In the genomic region with DNA sequence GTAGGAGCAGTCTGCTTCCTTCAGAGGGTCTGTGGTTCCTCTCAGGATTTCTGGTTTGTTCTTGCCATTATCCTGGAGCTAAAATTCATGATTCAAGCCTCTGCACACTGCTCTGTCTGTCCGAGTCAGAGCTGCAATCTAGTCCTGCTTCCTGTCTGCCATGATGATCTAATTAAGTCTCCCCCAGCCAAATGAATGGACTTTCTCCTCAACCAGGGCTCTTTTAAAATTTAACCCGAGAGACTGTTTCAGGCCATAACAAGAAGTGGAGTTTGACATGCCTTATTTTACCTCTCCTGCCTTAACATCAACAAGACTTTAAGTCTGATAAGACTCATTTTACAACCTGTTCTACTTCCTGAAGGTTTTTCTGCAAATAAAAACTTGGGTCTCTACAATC, we compare ENCODE assay signal across 16 cellular contexts.
DNase-seq lines count a peak whose midpoint lies in the region; ATAC-seq, FAIRE-seq and TF ChIP-seq lines count a peak whose summit lies in the region.
"Had no signal": no experiment of that assay in that cellular context is flagged by ENCODE, and none has a peak within 500 bp of the region (broad histone marks: within the 10 kb centered on the region; RNA-seq: fewer than 3 reads in every experiment).

No MANE protein-coding gene starts in this region.

- H3K36me3 Mint-ChIP-seq in nephron progenitor cell (ENCODE audit: low read depth): peaks cover 15% of the 10 kb centered on the region
- H3K36me3 Mint-ChIP-seq: CD4-positive, CD25-positive, alpha-beta regulatory T cell had no signal

- no peak overlapping the region for H2BK120ac ChIP-seq in mesenchymal stem cell (ENCODE audit: low read depth, low read length)

- H3K9ac ChIP-seq in mesenchymal stem cell (ENCODE audit: low read length): no peak overlapping the region
- H3K9ac ChIP-seq: BLaER1 treated with 17β-estradiol and CSF1 and Interleukin-3, amounts not matched to agents 10 nM and 100 nM had no signal

- H2BK12ac ChIP-seq in mesenchymal stem cell (ENCODE audit: low read length in 2 of 2): no peak overlapping the region

- H4K91ac ChIP-seq in mesenchymal stem cell (ENCODE audit: low read length): no peak overlapping the region

- in situ Hi-C loops in HAP-1 (cut with MboI; ENCODE audit: low sequenced_read_pairs): no loop called here

- no peak overlapping the region for H3K4ac ChIP-seq in mesenchymal stem cell (ENCODE audit: low read depth in 1 of 2, low read length in 2 of 2)

- H3K36me3 ChIP-seq in mesenchymal stem cell (ENCODE audit: control insufficient read depth in 1 of 2, insufficient read depth in 2 of 2, low read depth in 1 of 2, low read length in 2 of 2) (no peaks in the 10 kb centered on the region), HAP-1 (replicated peaks) (no peaks in the 10 kb centered on the region)
- H3K36me3 ChIP-seq: BLaER1 treated with 17β-estradiol and CSF1 and Interleukin-3, amounts not matched to agents 10 nM and 100 nM had no signal

- no peak overlapping the region for H3K14ac ChIP-seq in mesenchymal stem cell (ENCODE audit: low read length in 2 of 2)

- no peak overlapping the region for H3K4me3 Mint-ChIP-seq in nephron progenitor cell
- H3K4me3 Mint-ChIP-seq: CD4-positive, CD25-positive, alpha-beta regulatory T cell; GM23338 had no signal

- H3K4me1 ChIP-seq in mesenchymal stem cell (ENCODE audit: control insufficient read depth, insufficient read depth, low read depth, low read length) (no peaks in the 10 kb centered on the region), HAP-1 (no peaks in the 10 kb centered on the region)
- H3K4me1 ChIP-seq: BLaER1 treated with 17β-estradiol and CSF1 and Interleukin-3, amounts not matched to agents 10 nM and 100 nM had no signal

- H2AK5ac ChIP-seq in mesenchymal stem cell (ENCODE audit: low read length, severe bottlenecking): no peak overlapping the region

- H3K27ac ChIP-seq in mesenchymal stem cell (ENCODE audit: low read length, poor library complexity, severe bottlenecking): no peak overlapping the region
- H3K27ac ChIP-seq: BLaER1 treated with 17β-estradiol and CSF1 and Interleukin-3, amounts not matched to agents 10 nM and 100 nM had no signal

- no peak for ATAC-seq in GM21737 (IDR thresholded peaks at IDR 0.05; ENCODE audit: unreplicated experiment)
- ATAC-seq: GM23338, HepG2 had no signal

- TF ChIP-seq CTCF in nephron progenitor cell (IDR thresholded peaks at IDR 0.05): no peak

- H4K8ac ChIP-seq in mesenchymal stem cell (ENCODE audit: low read length): no peak overlapping the region

- H3K4me3 ChIP-seq in mesenchymal stem cell (ENCODE audit: insufficient read depth in 1 of 2, low read depth in 1 of 2, low read length in 2 of 2) (no peak overlapping the region), HAP-1 (no peak overlapping the region)
- H3K4me3 ChIP-seq: BLaER1 treated with 17β-estradiol and CSF1 and Interleukin-3, amounts not matched to agents 10 nM and 100 nM; GM23338 had no signal

- H3K9me3 ChIP-seq in mesenchymal stem cell (ENCODE audit: control insufficient read depth, low read length) (peaks cover 36% of the 10 kb centered on the region), HAP-1 (no peaks in the 10 kb centered on the region; the same call in 1 of the 2 replicates)

- H3K4me1 Mint-ChIP-seq in nephron progenitor cell: peaks cover 18% of the 10 kb centered on the region
- H3K4me1 Mint-ChIP-seq: CD4-positive, CD25-positive, alpha-beta regulatory T cell; GM23338 had no signal

- WGBS in mesenchymal stem cell: 25% methylated on average over 2 of the region's 2 CpGs

- peak overlapping the region; percentile 9 for H3K4me2 ChIP-seq in mesenchymal stem cell (ENCODE audit: low read length, poor library complexity, severe bottlenecking)
- H3K4me2 ChIP-seq: BLaER1 treated with 17β-estradiol and CSF1 and Interleukin-3, amounts not matched to agents 10 nM and 100 nM; GM23338 had no signal

- peak overlapping the region; percentile 13 for H3K27ac Mint-ChIP-seq in nephron progenitor cell
- H3K27ac Mint-ChIP-seq: CD4-positive, CD25-positive, alpha-beta regulatory T cell; GM23338 had no signal

- FAIRE-seq in colon (lab: Jason Lieb, UNC): peak; percentile 10
- FAIRE-seq: HTR-8/SVneo had no signal

- H3K23ac ChIP-seq in mesenchymal stem cell (ENCODE audit: low read length in 2 of 2): no peak overlapping the region

- no peaks in the 10 kb centered on the region for H3K79me1 ChIP-seq in mesenchymal stem cell (replicated peaks; ENCODE audit: low read length, poor library complexity, severe bottlenecking)

- H3K9me3 Mint-ChIP-seq in nephron progenitor cell: peaks cover 38% of the 10 kb centered on the region

- H2BK15ac ChIP-seq in mesenchymal stem cell (ENCODE audit: low read depth, poor library complexity, severe bottlenecking): no peak overlapping the region

- no peak overlapping the region for H2AFZ ChIP-seq in mesenchymal stem cell (ENCODE audit: low read depth, low read length)
- H2AFZ ChIP-seq: GM23338 had no signal

- H3K27me3 ChIP-seq in mesenchymal stem cell (ENCODE audit: control insufficient read depth in 1 of 2, insufficient read depth in 1 of 2, low read length in 2 of 2) (no peaks in the 10 kb centered on the region), HAP-1 (ENCODE audit: low read depth) (no peaks in the 10 kb centered on the region)
- H3K27me3 ChIP-seq: BLaER1 treated with 17β-estradiol and CSF1 and Interleukin-3, amounts not matched to agents 10 nM and 100 nM had no signal

- H3K27me3 Mint-ChIP-seq in nephron progenitor cell (ENCODE audit: low read depth, poor library complexity): no peaks in the 10 kb centered on the region
- H3K27me3 Mint-ChIP-seq: CD4-positive, CD25-positive, alpha-beta regulatory T cell had no signal

- no peak overlapping the region for H3K18ac ChIP-seq in mesenchymal stem cell (ENCODE audit: low read depth in 1 of 2, low read length in 2 of 2)

- no peak for DNase-seq in mesenchymal stem cell
- DNase-seq in nephron progenitor cell: no peak
- no peak for DNase-seq in NCI-H2171 (lab: John Stamatoyannopoulos, UW)
- DNase-seq in NCI-H1436 (lab: John Stamatoyannopoulos, UW): no peak
- DNase-seq in HAP-1 (ENCODE audit: low spot score in 2 of 2): no peak
- DNase-seq: ACHN; CD4-positive, CD25-positive, alpha-beta regulatory T cell; DMS53; GF-D8; H7 had no signal

- no peak overlapping the region for H2BK5ac ChIP-seq in mesenchymal stem cell (ENCODE audit: low read depth, low read length, poor library complexity, severe bottlenecking)
